Comparison of ENCODE assay signal across 8 cellular contexts in the genomic region with DNA sequence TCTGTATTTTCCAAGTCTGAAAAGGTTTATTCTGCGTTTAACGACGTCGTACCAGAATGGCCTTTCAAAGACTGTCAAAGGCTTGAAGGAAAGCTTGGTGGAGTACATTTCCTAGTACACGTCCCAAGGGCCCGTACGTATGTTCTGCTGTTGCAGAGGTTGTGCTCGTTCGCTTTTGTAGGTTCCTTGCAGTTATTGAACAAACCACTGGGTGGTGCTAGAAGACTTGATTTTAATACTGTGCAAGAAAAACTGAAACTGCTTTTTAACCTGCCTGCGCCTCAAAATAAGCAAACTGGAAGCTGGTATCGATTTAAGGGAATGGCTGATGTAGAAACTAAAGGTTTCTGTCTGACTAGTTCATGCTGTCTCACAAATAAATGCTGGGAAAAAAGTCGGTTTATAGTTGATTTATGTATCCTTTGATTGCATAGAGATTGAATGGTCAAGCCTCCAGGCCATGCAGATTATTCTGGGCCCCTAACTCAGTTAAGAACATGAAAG. TPM values are rescaled to one million over a fixed set of nuclear protein-coding genes. Genes with fewer than 3 reads are reported as not detected.
DNase-seq lines count a peak whose midpoint lies in the region; ATAC-seq and TF ChIP-seq lines count a peak whose summit lies in the region.

No MANE protein-coding gene starts in this region.

- POLR2A ChIA-PET in BJ (lab: Charles Lee) = no interaction called here
- POLR2A ChIA-PET in PC-3 (lab: Charles Lee; ENCODE audit: unreplicated experiment) = no interaction called here

- peak; percentile 85 for ATAC-seq in PC-3

- no peak overlapping the region for H2AFZ ChIP-seq in PC-3 (ENCODE audit: low read length)

- DNase-seq in BJ (ENCODE audit: low read depth) (peak; percentile 41), GM19240 (ENCODE audit: insufficient read length, low spot score) (peak; percentile 42), KBM-7 (peak; percentile 93), PC-3 (peak; percentile 87), activated T-helper 1 cell treated with Interleukin-2 at 50 U/mL for 16 hours (ENCODE audit: low read depth) (peak; percentile 28), fibroblast of gingiva (ENCODE audit: low read depth) (peak; percentile 89), nephron progenitor cell (peak; percentile 69), tibial artery (peak in 1 of 2 donors; percentile 71)

- H3K4me1 Mint-ChIP-seq in nephron progenitor cell = peaks cover 45% of the 10 kb centered on the region

- CTCF ChIA-PET in BJ (lab: Yijun Ruan, JAX) (interaction anchor here (0.6 to 6.5 kb wide), 43 partner anchors 8 to 332 kb away, joined by 3 to 122 read pairs (median 5); a partner anchor contains a TSS), PC-3 (lab: Charles Lee) (no interaction called here)

- no TSS peak for BruUV-seq in PC-3 (replicated peaks; lab: Mats Ljungman, UMichigan)

- H4K20me1 ChIP-seq in PC-3 (ENCODE audit: low read length) = peaks cover 26% of the 10 kb centered on the region

- intact Hi-C loops in PC-3 (cut with micrococcal nuclease) (loop anchor here (1.0 kb wide), 3 partner anchors 171 to 216 kb away; no protein-coding TSS in a partner anchor), tibial artery (cut with DNase I; ENCODE audit: low total_unique reads) (loop anchor here (1.0 kb wide), 1 partner anchor 198 kb away; no protein-coding TSS in a partner anchor)

- H3F3A ChIP-seq in PC-3 (ENCODE audit: low read length, unreplicated experiment) = no peaks in the 10 kb centered on the region

- H3K4me2 ChIP-seq in PC-3 (ENCODE audit: low read length) = peak overlapping the region; percentile 6; the same call in 1 of the 2 replicates

- in situ Hi-C loops in KBM-7 (cut with MboI; ENCODE audit: low pct_unique_long_range_greater_than_20kb, low sequenced_read_pairs) = loop anchor here (10.0 kb wide), 1 partner anchor 210 kb away; no protein-coding TSS in a partner anchor

- H3K27ac Mint-ChIP-seq in nephron progenitor cell = no peak overlapping the region

- H3K4me3 ChIP-seq in BJ (ENCODE audit: low read depth, low read length) (no peak overlapping the region), PC-3 (ENCODE audit: low read length) (no peak overlapping the region), tibial artery (no peak overlapping the region)

- H3K4me1 ChIP-seq in PC-3 (ENCODE audit: insufficient read depth, low read length) = peaks cover 11% of the 10 kb centered on the region
- H3K4me1 ChIP-seq in tibial artery = peaks cover 0 to 17% (median 6%) of the 10 kb centered on the region in 4 donors

- 0 out of 2 replicates have a peak, but pooled peaks cover 3% of the 10 kb centered on the region for H3K36me3 ChIP-seq in BJ (ENCODE audit: control insufficient read depth, insufficient read depth, low read length)
- H3K36me3 ChIP-seq in PC-3 (ENCODE audit: low read depth, low read length) = no peaks in the 10 kb centered on the region; the same call in 1 of the 2 replicates
- H3K36me3 ChIP-seq in tibial artery = peaks cover 0 to 7% (median 0%) of the 10 kb centered on the region in 3 donors

- peaks cover 9% of the 10 kb centered on the region for H3K36me3 Mint-ChIP-seq in nephron progenitor cell (ENCODE audit: low read depth)

- H3K4me3 Mint-ChIP-seq in nephron progenitor cell = no peak overlapping the region

- H3K27me3 Mint-ChIP-seq in nephron progenitor cell (ENCODE audit: low read depth, poor library complexity) = no peaks in the 10 kb centered on the region

- no peak overlapping the region for H3K27ac ChIP-seq in PC-3 (ENCODE audit: low read length)
- H3K27ac ChIP-seq in tibial artery = no peak overlapping the region

- H3K9me3 Mint-ChIP-seq in nephron progenitor cell = no peaks in the 10 kb centered on the region

- TF ChIP-seq CTCF in BJ (IDR thresholded peaks at IDR 0.05; ENCODE audit: insufficient read depth, low read depth, low read length) (peak; percentile 72), PC-3 (conservative IDR thresholded peaks at IDR 0.05; ENCODE audit: low read depth, low read length) (peak; percentile 76), nephron progenitor cell (IDR thresholded peaks at IDR 0.05) (peak; percentile 85), tibial artery (IDR thresholded peaks at IDR 0.05) (peak; percentile 74 to 93)

- no peak overlapping the region for H3K9ac ChIP-seq in PC-3 (ENCODE audit: low read length)

- no peaks in the 10 kb centered on the region for H3K9me3 ChIP-seq in PC-3 (ENCODE audit: low read length)
- H3K9me3 ChIP-seq in tibial artery = no peaks in the 10 kb centered on the region

- peaks cover 98% of the 10 kb centered on the region for H3K79me2 ChIP-seq in PC-3 (ENCODE audit: low read length)

- H3K27me3 ChIP-seq in BJ (ENCODE audit: control insufficient read depth, insufficient read depth, low read length) = no peaks in the 10 kb centered on the region
- H3K27me3 ChIP-seq in PC-3 (ENCODE audit: low read length) = no peaks in the 10 kb centered on the region
- no peaks in the 10 kb centered on the region for H3K27me3 ChIP-seq in tibial artery

- H3K9me2 ChIP-seq in PC-3 (replicated peaks; ENCODE audit: low read length) = no peaks in the 10 kb centered on the region

RNA-seq across cellular contexts. Expression of a gene that starts 54.6 kb away (rescaled TPM):
- polyA plus RNA-seq in BJ (2011; rRNA removed) = 39.6 and 55.1 TPM in 2 replicates
- 112 and 149 TPM in 2 replicates for polyA minus RNA-seq in BJ (2011; rRNA and poly(A)+ RNA removed)
- total RNA-seq in PC-3 (2014; rRNA removed) = 50.4 and 62.3 TPM in 2 replicates
